In the genomic region with DNA sequence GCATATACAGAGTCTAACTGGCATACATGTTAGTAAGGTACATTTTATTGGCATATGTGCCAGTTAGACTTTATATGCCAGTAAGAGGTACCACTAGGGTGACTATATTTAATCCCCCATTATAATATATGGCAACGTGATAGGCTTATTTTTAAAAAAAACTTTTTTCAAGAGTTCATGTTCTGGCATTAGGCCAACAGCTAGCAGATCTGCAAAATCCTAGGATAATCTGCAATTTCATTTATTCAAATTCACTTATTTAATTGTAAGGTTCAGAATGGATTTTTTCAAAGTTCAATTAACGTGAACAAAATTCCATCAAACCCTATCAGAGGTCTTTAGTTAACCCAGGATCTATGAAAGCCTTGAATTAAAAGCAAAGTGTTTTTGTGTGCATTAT, we compare ENCODE assay signal across 34 cellular contexts.
"Had no signal": no experiment of that assay in that cellular context is flagged by ENCODE, and none has a peak within 500 bp of the region (broad histone marks: within the 10 kb centered on the region; RNA-seq: fewer than 3 reads in every experiment).

No MANE protein-coding gene starts in this region.

- DNase-seq: Karpas-422, Kasumi-1, MG63, MM.1S, MV-4-11, NCI-H1048, NCI-H1092, NCI-H1092 treated with DMSO at 0.1 percent for 48 hours, NCI-H1105, NCI-H1105 treated with DMSO at 0.1 percent for 48 hours, NCI-H1417, NCI-H1417 treated with DMSO at 0.1 percent for 48 hours, NCI-H1436, NCI-H1436 treated with DMSO at 0.1 percent for 48 hours, NCI-H146, NCI-H1694, NCI-H1694 treated with DMSO at 0.1 percent for 48 hours, NCI-H187, NCI-H187 treated with DMSO at 0.1 percent for 48 hours, NCI-H1930, NCI-H2029, NCI-H2029 treated with DMSO at 0.1 percent for 48 hours, NCI-H2081, NCI-H2081 treated with DMSO at 0.1 percent for 48 hours, NCI-H2107, NCI-H2171, NCI-H2171 treated with DMSO at 0.1 percent for 48 hours, NCI-H2227 treated with DMSO at 0.1 percent for 48 hours, NCI-H226, NCI-H345, NCI-H446, NCI-H446 treated with DMSO at 0.1 percent for 48 hours, NCI-H510A, NCI-H510A treated with DMSO at 0.1 percent for 48 hours had no signal

- H3K9me3 ChIP-seq: MG63 had no signal

- H3K27me3 ChIP-seq: MG63 had no signal

- H3K4me3 ChIP-seq: MG63 had no signal
